ENCODE assay signal across 8 cellular contexts in genomic region chr5:219492-219891, GRCh38. TPM values are rescaled to one million over a fixed set of nuclear protein-coding genes. Genes with fewer than 3 reads are reported as not detected.
DNase-seq lines count a peak whose midpoint lies in the region; ATAC-seq, FAIRE-seq and TF ChIP-seq lines count a peak whose summit lies in the region.

No MANE protein-coding gene starts in this region.

- peaks cover 46% of the 10 kb centered on the region for H3K4me1 ChIP-seq in DOHH2 (ENCODE audit: control insufficient read depth, low read length)
- H3K4me1 ChIP-seq in iPS-18a (ENCODE audit: control insufficient read depth, low read depth, low read length): peaks cover 9% of the 10 kb centered on the region
- H3K4me1 ChIP-seq in spleen: peaks cover 20 to 79% (median 65%) of the 10 kb centered on the region in 6 donors

- H3K9me2 ChIP-seq in DOHH2 (replicated peaks; ENCODE audit: control insufficient read depth, low read length): no peaks in the 10 kb centered on the region

- intact Hi-C loops in spleen (cut with DNase I; ENCODE audit: low total_unique reads): no loop called here

- peak overlapping the region; percentile 80 to 97 for H3K27ac Mint-ChIP-seq in activated naive CD4-positive, alpha-beta T cell treated with anti-CD3 and anti-CD28 coated beads, Interleukin-2, amount 50 U/mL, for 72 hours

- peak overlapping the region; percentile 72 for H3K9ac ChIP-seq in iPS-18a (ENCODE audit: low read length)

- H3F3A ChIP-seq in DOHH2 (ENCODE audit: control insufficient read depth, insufficient read depth): no peaks in the 10 kb centered on the region

- TF ChIP-seq CTCF in DOHH2 (IDR thresholded peaks at IDR 0.05; ENCODE audit: low read depth, low read length, poor library complexity, severe bottlenecking) (no peak), NB4 (IDR thresholded peaks at IDR 0.05; ENCODE audit: low read depth, low read length) (no peak), spleen (IDR thresholded peaks at IDR 0.05 in 8 of 11, conservative IDR thresholded peaks at IDR 0.05 in 3 of 11) (no peak)

- H3K4me3 ChIP-seq in DOHH2 (ENCODE audit: low read length) (peak overlapping the region; percentile 86), NB4 (ENCODE audit: low read depth, low read length) (peak overlapping the region; percentile 96), iPS-18a (ENCODE audit: low read length) (peak overlapping the region; percentile 95), spleen (peak overlapping the region; percentile 82 to 98 (median 88))

- DNase-seq in NB4 (ENCODE audit: low read depth): peak; percentile 57
- DNase-seq in activated naive CD4-positive, alpha-beta T cell treated with anti-CD3 and anti-CD28 coated beads, Interleukin-2, amount 50 U/mL, for 72 hours (ENCODE audit: low spot score in 2 of 2): peak in 1 of 2 donors; percentile 21
- DNase-seq in spleen: no peak
- no peak for DNase-seq in NCI-H774 (lab: John Stamatoyannopoulos, UW)
- no peak for DNase-seq in HTR-8/SVneo (ENCODE audit: insufficient read length, low spot score)

- peaks cover 57% of the 10 kb centered on the region for H3K36me3 ChIP-seq in DOHH2 (ENCODE audit: control insufficient read depth, low read length)
- peaks cover 6% of the 10 kb centered on the region for H3K36me3 ChIP-seq in iPS-18a (ENCODE audit: control insufficient read depth, low read depth, low read length)
- peaks cover 2 to 18% (median 8%) of the 10 kb centered on the region in 6 donors for H3K36me3 ChIP-seq in spleen

- H3K9me3 ChIP-seq in DOHH2 (ENCODE audit: control insufficient read depth, insufficient read depth, low read length) (no peaks in the 10 kb centered on the region), iPS-18a (ENCODE audit: control insufficient read depth, low read depth, low read length) (no peaks in the 10 kb centered on the region), spleen (no peaks in the 10 kb centered on the region)

- H3K36me3 Mint-ChIP-seq in activated naive CD4-positive, alpha-beta T cell treated with anti-CD3 and anti-CD28 coated beads, Interleukin-2, amount 50 U/mL, for 72 hours: peaks cover 18 to 23% of the 10 kb centered on the region in 2 donors

- peak; percentile 16 to 40 for ATAC-seq in activated naive CD4-positive, alpha-beta T cell treated with anti-CD3 and anti-CD28 coated beads, Interleukin-2, amount 50 U/mL, for 72 hours
- no peak for ATAC-seq in HG02678 (IDR thresholded peaks at IDR 0.05; ENCODE audit: unreplicated experiment)

- H3K27me3 ChIP-seq in DOHH2 (ENCODE audit: control insufficient read depth, low read length) (no peaks in the 10 kb centered on the region), iPS-18a (ENCODE audit: control insufficient read depth, insufficient read depth, low read length) (no peaks in the 10 kb centered on the region), spleen (replicated peaks in 1 of 7) (no peaks in the 10 kb centered on the region)

- H3K4me2 ChIP-seq in DOHH2 (ENCODE audit: low read length): peak overlapping the region; percentile 71

- H3K9me3 Mint-ChIP-seq in activated naive CD4-positive, alpha-beta T cell treated with anti-CD3 and anti-CD28 coated beads, Interleukin-2, amount 50 U/mL, for 72 hours: no peaks in the 10 kb centered on the region

- WGBS in spleen, 5 donors: 0 to 3% (median 3%) methylated on average over 9 of the region's 9 CpGs

- peaks cover 22% of the 10 kb centered on the region for H4K20me1 ChIP-seq in DOHH2 (ENCODE audit: control insufficient read depth, insufficient read depth, low read depth, low read length)

- no peak overlapping the region for H3K27ac ChIP-seq in DOHH2 (ENCODE audit: low read depth, low read length)
- no peak overlapping the region for H3K27ac ChIP-seq in iPS-18a (ENCODE audit: low read length)
- H3K27ac ChIP-seq in spleen: peak overlapping the region; percentile 78 to 97 (median 92)

- H3K79me2 ChIP-seq in DOHH2 (ENCODE audit: control insufficient read depth, low read length): peaks cover 92% of the 10 kb centered on the region

- FAIRE-seq in HTR-8/SVneo (lab: Jason Lieb, UNC): no peak

- TF ChIP-seq POLR2A in NB4 (IDR thresholded peaks at IDR 0.05; ENCODE audit: extremely low read depth, insufficient read length) (no peak), spleen (IDR thresholded peaks at IDR 0.05) (no peak)

RNA-seq across cellular contexts. Expression of gene SDHA, which starts 1.4 kb away (rescaled TPM):
- total RNA-seq in activated naive CD4-positive, alpha-beta T cell treated with anti-CD3 and anti-CD28 coated beads, Interleukin-2, amount 50 U/mL, for 72 hours: 100 to 1,000 TPM; 156 to 198 TPM
- total RNA-seq in spleen: 100 to 1,000 TPM in 6 of 7 donors, 10 to 100 TPM in 1; 91.9 to 135 (median 122) TPM
- polyA plus RNA-seq in spleen: 10 to 100 TPM; 58.6 to 86.0 (median 62.3) TPM

RNA-seq across cellular contexts. Expression of gene CCDC127, which starts 1.5 kb away (rescaled TPM):
- 1 to 10 TPM; 6.1 to 7.3 TPM for total RNA-seq in activated naive CD4-positive, alpha-beta T cell treated with anti-CD3 and anti-CD28 coated beads, Interleukin-2, amount 50 U/mL, for 72 hours
- total RNA-seq in spleen: 1 to 10 TPM; 2.8 to 8.9 (median 5.7) TPM
- polyA plus RNA-seq in spleen: 1 to 10 TPM; 1.2 to 2.6 (median 1.8) TPM

RNA-seq across cellular contexts. Expression of gene LRRC14B, which starts 28.2 kb away (rescaled TPM):
- total RNA-seq in activated naive CD4-positive, alpha-beta T cell treated with anti-CD3 and anti-CD28 coated beads, Interleukin-2, amount 50 U/mL, for 72 hours: under 1 TPM in 1 of 2 donors, not detected in 1; 0.16 TPM
- total RNA-seq in spleen: not detected
- under 1 TPM in 1 of 3 donors, not detected in 2; 0.10 TPM for polyA plus RNA-seq in spleen

RNA-seq across cellular contexts. Expression of gene PDCD6, which starts 52.0 kb away (rescaled TPM):
- total RNA-seq in activated naive CD4-positive, alpha-beta T cell treated with anti-CD3 and anti-CD28 coated beads, Interleukin-2, amount 50 U/mL, for 72 hours: 10 to 100 TPM; 57.9 to 90.5 TPM
- 100 to 1,000 TPM in 3 of 7 donors, 10 to 100 TPM in 4; 74.1 to 106 (median 96.9) TPM for total RNA-seq in spleen
- polyA plus RNA-seq in spleen: 100 to 1,000 TPM; 102 to 158 (median 127) TPM

Comparison
In these comparisons a context has a peak if more than half of its experiments do, and no peak if none do; other contexts are left out.
1. H3K27ac ChIP-seq: peak in spleen (8 of 8); none in DOHH2 (single experiment) and iPS-18a (single experiment).
2. Peak in every context shown above with its lines, with median percentiles within 50 percentile points of each other: H3K4me3 ChIP-seq.